8 cellular contexts compared by ENCODE assay signal in genomic region chr9:64369111-64369510, GRCh38.
A peak's percentile ranks its signal among the peaks of the same experiment; 100 is the strongest.
DNase-seq lines count a peak whose midpoint lies in the region; ATAC-seq, FAIRE-seq and TF ChIP-seq lines count a peak whose summit lies in the region.
"Not testable (repeated sequence)": the region's sequence is repeated elsewhere in the genome, so short reads cannot be mapped to it uniquely, and the experiment has no call there.

No MANE protein-coding gene starts in this region.

- peak; percentile 100 for ATAC-seq in GM21367 (IDR thresholded peaks at IDR 0.05; ENCODE audit: unreplicated experiment)
- peak; percentile 100 for ATAC-seq in HG03095 (IDR thresholded peaks at IDR 0.05; ENCODE audit: unreplicated experiment)
- ATAC-seq in foreskin keratinocyte: peak; percentile 100
- ATAC-seq in pancreas: peak; percentile 100

- not testable (repeated sequence) for H3K36me3 ChIP-seq in pancreas

- DNase-seq in D721Med (ENCODE audit: insufficient read length, low spot score); foreskin keratinocyte: not testable (repeated sequence)
- DNase-seq in T-helper 9 cell (peak; percentile 43), pancreas (peak; percentile 87 to 97 (median 94))
- peak; percentile 91 for DNase-seq in activated effector memory CD4-positive, alpha-beta T cell treated with anti-CD3 and anti-CD28 coated beads, Interleukin-2, amount 50 U/mL, for 16 hours
- peak; percentile 45 to 66 for DNase-seq in stimulated activated CD8-positive, alpha-beta memory T cell treated with anti-CD3 and anti-CD28 coated beads, Interleukin-7, amount 100 ng/mL, for 1 hour (ENCODE audit: low read depth in 2 of 2)

- intact Hi-C loops in pancreas (cut with DNase I): not testable (repeated sequence)

- WGBS in pancreas, 2 donors: 0 to 1% methylated on average over 4 to 25 of the region's 44 CpGs

- FAIRE-seq in D721Med (lab: Jason Lieb, UNC); pancreas (lab: Jason Lieb, UNC): not testable (repeated sequence)

- H3K27me3 ChIP-seq in foreskin keratinocyte, pancreas: not testable (repeated sequence)

- H3K4me1 ChIP-seq in foreskin keratinocyte, pancreas: not testable (repeated sequence)

- TF ChIP-seq CTCF in D721Med (IDR thresholded peaks at IDR 0.05; ENCODE audit: insufficient read depth, missing control alignments): peak; percentile 41
- TF ChIP-seq CTCF in foreskin keratinocyte (conservative IDR thresholded peaks at IDR 0.05): peak; percentile 64
- TF ChIP-seq CTCF in pancreas (IDR thresholded peaks at IDR 0.05): peak in 3 of 4 donors; percentile 22 to 37 (median 25)

- H3K4me3 ChIP-seq in pancreas: not testable (repeated sequence)

- H3K27ac ChIP-seq in foreskin keratinocyte, pancreas: not testable (repeated sequence)

- H3K9me3 ChIP-seq in pancreas: not testable (repeated sequence)
